In the genomic region with DNA sequence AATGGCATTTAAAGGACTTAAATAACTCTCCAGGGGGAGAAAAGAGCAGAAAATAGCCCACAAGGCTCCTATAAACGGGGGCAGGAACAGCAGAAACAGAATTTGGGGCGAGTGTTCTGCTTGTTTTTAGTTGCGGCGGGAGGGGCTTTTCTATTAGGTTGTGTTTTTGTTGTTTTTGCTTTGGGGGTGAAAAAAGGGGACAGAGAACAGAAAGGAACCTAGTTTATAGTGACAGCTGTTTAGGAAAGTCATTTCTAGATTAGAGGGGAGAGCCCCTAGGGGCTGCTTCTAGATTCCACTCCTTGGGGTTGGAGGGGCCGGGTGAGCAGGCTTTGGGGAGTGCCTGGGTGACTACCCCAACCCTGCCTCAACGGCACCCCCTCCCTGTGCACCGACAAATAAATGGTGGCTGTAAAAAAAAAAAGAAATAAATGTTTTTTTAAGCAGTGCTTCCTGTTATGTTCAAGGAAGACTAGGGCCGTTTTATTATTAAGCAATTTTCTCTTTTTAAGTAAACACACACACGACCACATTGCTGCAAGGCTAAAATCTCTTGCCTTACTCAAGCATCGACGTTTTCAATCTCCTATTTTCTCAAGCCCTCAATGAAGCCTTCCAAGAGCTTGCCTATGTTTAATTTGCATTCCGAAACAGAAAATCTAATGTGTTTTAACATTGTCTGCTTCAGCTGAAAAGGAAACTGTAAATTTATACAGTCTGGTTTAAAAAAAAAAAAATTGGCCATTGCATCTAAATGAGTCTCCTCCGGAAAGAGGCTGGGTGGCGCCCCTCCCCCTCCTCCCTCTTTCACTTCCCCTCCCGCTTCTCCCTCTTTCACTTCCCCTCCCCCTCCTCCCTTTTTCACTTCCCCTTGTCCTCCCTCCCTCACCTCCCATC, we compare ENCODE assay signal across 8 cellular contexts.
A peak's percentile ranks its signal among the peaks of the same experiment; 100 is the strongest.
DNase-seq lines count a peak whose midpoint lies in the region; ATAC-seq and TF ChIP-seq lines count a peak whose summit lies in the region.

No MANE protein-coding gene starts in this region.

- peaks cover 33% of the 10 kb centered on the region for H3K4me1 Mint-ChIP-seq in activated CD4-positive, alpha-beta T cell treated with anti-CD3 and anti-CD28 coated beads for 36 hours
- H3K4me1 Mint-ChIP-seq in nephron progenitor cell, result peaks cover 50% of the 10 kb centered on the region

- intact Hi-C loops in activated CD4-positive, alpha-beta T cell treated with anti-CD3 and anti-CD28 coated beads for 36 hours (cut with DNase I, micrococcal nuclease), result loop anchor here (1.0 to 10.0 kb wide), 9 partner anchors 11 to 753 kb away; no protein-coding TSS in a partner anchor
- intact Hi-C loops in esophagus muscularis mucosa (cut with DNase I), result loop anchor here (1.0 to 10.0 kb wide), 2 partner anchors 122 to 323 kb away; no protein-coding TSS in a partner anchor

- peak overlapping the region; percentile 76 for H3K27ac Mint-ChIP-seq in activated CD4-positive, alpha-beta T cell treated with anti-CD3 and anti-CD28 coated beads for 36 hours
- H3K27ac Mint-ChIP-seq in nephron progenitor cell, result peak overlapping the region; percentile 22

- ATAC-seq in activated CD4-positive, alpha-beta T cell treated with anti-CD3 and anti-CD28 coated beads for 36 hours, result peak; percentile 86
- peak; percentile 75 for ATAC-seq in HG02840 (IDR thresholded peaks at IDR 0.05; ENCODE audit: low FRiP score, unreplicated experiment)

- WGBS in esophagus muscularis mucosa, result 19% methylated on average over 15 of the region's 15 CpGs
- 1% methylated on average over 15 of the region's 15 CpGs for WGBS in urinary bladder

- peaks cover 2% of the 10 kb centered on the region for H3K9me3 Mint-ChIP-seq in activated CD4-positive, alpha-beta T cell treated with anti-CD3 and anti-CD28 coated beads for 36 hours (ENCODE audit: low read depth)
- H3K9me3 Mint-ChIP-seq in nephron progenitor cell, result peaks cover 47% of the 10 kb centered on the region

- CTCF ChIA-PET in activated CD4-positive, alpha-beta T cell treated with anti-CD3 and anti-CD28 coated beads for 36 hours (lab: Charles Lee), result interaction anchor here (1.0 kb wide), 1 partner anchor 121 kb away, joined by 3 read pairs; no protein-coding TSS in a partner anchor

- TF ChIP-seq CTCF in esophagus muscularis mucosa (IDR thresholded peaks at IDR 0.05) (no peak), nephron progenitor cell (IDR thresholded peaks at IDR 0.05) (no peak)

- TF ChIP-seq EP300 in esophagus muscularis mucosa (IDR thresholded peaks at IDR 0.05), result no peak

- H3K9me3 ChIP-seq in esophagus muscularis mucosa, result no peaks in the 10 kb centered on the region

- no peaks in the 10 kb centered on the region for H3K36me3 Mint-ChIP-seq in activated CD4-positive, alpha-beta T cell treated with anti-CD3 and anti-CD28 coated beads for 36 hours (ENCODE audit: low read depth)
- H3K36me3 Mint-ChIP-seq in nephron progenitor cell (ENCODE audit: low read depth), result no peaks in the 10 kb centered on the region

- H3K4me3 ChIP-seq in esophagus muscularis mucosa (peak overlapping the region; percentile 22 to 52 (median 32)), urinary bladder (ENCODE audit: low read depth, low read length) (no peak overlapping the region)

- H3K27ac ChIP-seq in esophagus muscularis mucosa (replicated peaks in 1 of 4) (peak overlapping the region; percentile 79 to 86 (median 84)), urinary bladder (ENCODE audit: low read depth) (peak overlapping the region; percentile 73)

- no peak for TF ChIP-seq POLR2A in esophagus muscularis mucosa (IDR thresholded peaks at IDR 0.05; ENCODE audit: low read depth)

- H3K36me3 ChIP-seq in esophagus muscularis mucosa (no peaks in the 10 kb centered on the region), urinary bladder (ENCODE audit: insufficient read depth) (no peaks in the 10 kb centered on the region)

- POLR2A ChIA-PET in activated CD4-positive, alpha-beta T cell treated with anti-CD3 and anti-CD28 coated beads for 36 hours (lab: Charles Lee), result no interaction called here

- peaks cover 14 to 43% (median 39%) of the 10 kb centered on the region in 4 donors for H3K4me1 ChIP-seq in esophagus muscularis mucosa
- no peaks in the 10 kb centered on the region for H3K4me1 ChIP-seq in urinary bladder (ENCODE audit: insufficient read depth)

- no peaks in the 10 kb centered on the region for H3K27me3 Mint-ChIP-seq in activated CD4-positive, alpha-beta T cell treated with anti-CD3 and anti-CD28 coated beads for 36 hours
- H3K27me3 Mint-ChIP-seq in nephron progenitor cell (ENCODE audit: low read depth, poor library complexity), result no peaks in the 10 kb centered on the region

- H3K27me3 ChIP-seq in esophagus muscularis mucosa, result no peaks in the 10 kb centered on the region

- H3K4me3 Mint-ChIP-seq in activated CD4-positive, alpha-beta T cell treated with anti-CD3 and anti-CD28 coated beads for 36 hours, result peak overlapping the region; percentile 48
- peak overlapping the region; percentile 30 for H3K4me3 Mint-ChIP-seq in nephron progenitor cell

- peak; percentile 80 for DNase-seq in activated CD4-positive, alpha-beta T cell treated with anti-CD3 and anti-CD28 coated beads for 36 hours
- no peak for DNase-seq in activated CD4-positive, alpha-beta T cell treated with anti-CD3 and anti-CD28 coated beads for 1 hour
- DNase-seq in NCI-H2196 treated with DMSO at 0.1 percent for 48 hours (lab: John Stamatoyannopoulos, UW; ENCODE audit: unreplicated experiment) (peak; percentile 16), esophagus muscularis mucosa (ENCODE audit: extremely low spot score) (peak; percentile 91), nephron progenitor cell (peak; percentile 37)
- peak; percentile 63 to 72 for DNase-seq in activated CD4-positive, alpha-beta T cell treated with anti-CD3 and anti-CD28 coated beads, Interleukin-2, amount 50 U/mL, for 48 hours
